ENCODE assay signal across 8 cellular contexts in the genomic region with DNA sequence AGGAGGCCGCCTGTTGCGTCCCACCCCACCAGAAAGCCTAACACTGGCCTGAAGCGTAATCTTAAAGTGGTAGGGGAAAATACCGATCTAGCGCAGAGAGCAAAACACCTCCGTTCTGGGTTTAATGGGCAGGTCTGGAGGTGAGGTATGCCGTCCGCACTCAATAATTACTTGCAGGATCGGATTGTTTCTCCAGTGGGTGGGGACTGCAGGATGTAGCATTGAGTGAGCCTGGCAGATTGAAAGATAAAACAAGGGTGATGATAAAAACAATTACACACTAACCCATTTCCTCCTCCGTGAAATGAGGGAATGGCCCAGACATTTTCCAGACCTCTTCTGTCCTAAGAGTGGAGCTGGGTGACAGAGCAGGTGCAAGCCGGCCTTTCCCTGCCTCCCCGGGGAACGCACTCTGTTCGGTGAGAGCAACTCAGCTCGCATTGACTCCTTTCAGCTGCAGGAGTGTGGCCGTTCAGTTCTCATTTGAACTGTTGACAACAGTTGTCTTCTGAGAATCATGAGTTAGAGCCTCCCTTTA.
DNase-seq lines count a peak whose midpoint lies in the region; ATAC-seq, FAIRE-seq and TF ChIP-seq lines count a peak whose summit lies in the region.

No MANE protein-coding gene starts in this region.

- no peaks in the 10 kb centered on the region for H3K9me3 Mint-ChIP-seq in stimulated activated naive CD8-positive, alpha-beta T cell treated with anti-CD3 and anti-CD28 coated beads, Interleukin-15, Interleukin-2, amounts not matched to agents 100 ng/mL and 50 ng/mL, for 24 hours

- H3K9ac ChIP-seq in K562 (ENCODE audit: insufficient read depth in 1 of 2, low read depth in 2 of 2, low read length in 2 of 2), result peak overlapping the region; percentile 68 to 93

- no peak for TF ChIP-seq POLR2A in K562 (conservative IDR thresholded peaks at IDR 0.05)

- intact Hi-C loops in Panc1 (cut with micrococcal nuclease; ENCODE audit: unreplicated experiment), result no loop called here
- intact Hi-C loops in K562 (cut with micrococcal nuclease), result loop anchor here (5.0 to 10.0 kb wide), 2 partner anchors 36 to 93 kb away; no protein-coding TSS in a partner anchor

- ATAC-seq in GM19023 (IDR thresholded peaks at IDR 0.05; ENCODE audit: unreplicated experiment) (peak; percentile 26), HG03135 (IDR thresholded peaks at IDR 0.05; ENCODE audit: unreplicated experiment) (peak; percentile 31), Panc1 (peak; percentile 31), K562 (peak; percentile 36)

- peak overlapping the region; percentile 77 to 84 for H3K4me3 ChIP-seq in Panc1 (ENCODE audit: low read depth in 2 of 2, low read length in 2 of 2)
- peak overlapping the region; percentile 80 for H3K4me3 ChIP-seq in K562

- no peaks in the 10 kb centered on the region for H3K9me3 ChIP-seq in Panc1 (ENCODE audit: control insufficient read depth, insufficient read depth, low read depth, low read length)
- no peaks in the 10 kb centered on the region for H3K9me3 ChIP-seq in K562 (replicated peaks; ENCODE audit: control insufficient read depth, insufficient read depth, low read depth, low read length)

- peaks cover 34% of the 10 kb centered on the region for H3K4me1 Mint-ChIP-seq in stimulated activated naive CD8-positive, alpha-beta T cell treated with anti-CD3 and anti-CD28 coated beads, Interleukin-15, Interleukin-2, amounts not matched to agents 100 ng/mL and 50 ng/mL, for 24 hours (ENCODE audit: low read depth)

- H4K20me1 ChIP-seq in K562 (replicated peaks; ENCODE audit: control insufficient read depth, insufficient read depth, low read length), result 0 out of 2 replicates have a peak, but pooled peaks cover 3% of the 10 kb centered on the region

- 4% methylated on average over 15 of the region's 16 CpGs for WGBS in K562 (ENCODE audit: insufficient coverage, low coverage, missing lambda C conversion rate)

- H3K27ac ChIP-seq in 22Rv1, result peak overlapping the region; percentile 83
- H3K27ac ChIP-seq in Panc1 (ENCODE audit: low read length), result peak overlapping the region; percentile 84
- peak overlapping the region; percentile 72; the same call in 2 of the 3 replicates for H3K27ac ChIP-seq in K562 (ENCODE audit: extremely low read depth, low read depth, low read length)

- no peak for TF ChIP-seq RAD21 in K562 (CRISPR knock-in tag; conservative IDR thresholded peaks at IDR 0.05 in 1 of 2, IDR thresholded peaks at IDR 0.05 in 1 of 2)

- DNase-seq in Panc1 (ENCODE audit: low read depth, low spot score) (no peak), K562 (ENCODE audit: extremely low read depth in 1 of 4, low spot score in 3 of 4) (peak in 1 of 4 experiments; percentile 34), kidney glomerular epithelial cell (lab: John Stamatoyannopoulos, UW) (peak; percentile 46), cerebellar nuclear complex (lab: John Stamatoyannopoulos, UW) (no peak)

- peak overlapping the region; percentile 80 for H3K27ac Mint-ChIP-seq in stimulated activated naive CD8-positive, alpha-beta T cell treated with anti-CD3 and anti-CD28 coated beads, Interleukin-15, Interleukin-2, amounts not matched to agents 100 ng/mL and 50 ng/mL, for 24 hours

- BruUV-seq in Panc1 (replicated peaks; lab: Mats Ljungman, UMichigan) (TSS peak; percentile 83), K562 (replicated peaks; lab: Mats Ljungman, UMichigan) (TSS peak; percentile 87)

- peaks cover 4% of the 10 kb centered on the region for H3K27me3 Mint-ChIP-seq in stimulated activated naive CD8-positive, alpha-beta T cell treated with anti-CD3 and anti-CD28 coated beads, Interleukin-15, Interleukin-2, amounts not matched to agents 100 ng/mL and 50 ng/mL, for 24 hours

- H3K36me3 Mint-ChIP-seq in stimulated activated naive CD8-positive, alpha-beta T cell treated with anti-CD3 and anti-CD28 coated beads, Interleukin-15, Interleukin-2, amounts not matched to agents 100 ng/mL and 50 ng/mL, for 24 hours (ENCODE audit: low read depth), result no peaks in the 10 kb centered on the region

- no peak for TF ChIP-seq CTCF in 22Rv1 (IDR thresholded peaks at IDR 0.05)
- TF ChIP-seq CTCF in Panc1 (IDR thresholded peaks at IDR 0.05), result no peak
- no peak for TF ChIP-seq CTCF in K562 (IDR thresholded peaks at IDR 0.05 in 2 of 3, conservative IDR thresholded peaks at IDR 0.05 in 1 of 3; ENCODE audit: insufficient read depth in 2 of 3, low read depth in 1 of 3, low read length in 3 of 3)

- no peaks in the 10 kb centered on the region for H3K9me1 ChIP-seq in K562 (ENCODE audit: control insufficient read depth, insufficient read depth, low read length)

- H3K4me3 Mint-ChIP-seq in stimulated activated naive CD8-positive, alpha-beta T cell treated with anti-CD3 and anti-CD28 coated beads, Interleukin-15, Interleukin-2, amounts not matched to agents 100 ng/mL and 50 ng/mL, for 24 hours, result peak overlapping the region; percentile 87

- peak overlapping the region; percentile 97 for H2AFZ ChIP-seq in K562 (ENCODE audit: low read depth, low read length)

- POLR2A ChIA-PET in Panc1 (lab: Charles Lee), result no interaction called here
- POLR2A ChIA-PET in K562 (lab: Yijun Ruan, JAX), result interaction anchor here (0.6 to 1.1 kb wide), 4 partner anchors 13 to 113 kb away, joined by 3 read pairs; partner anchors contain the start of gene UBAC2

- H3K27me3 ChIP-seq in Panc1 (ENCODE audit: control insufficient read depth, insufficient read depth, low read length) (no peaks in the 10 kb centered on the region), K562 (ENCODE audit: control insufficient read depth in 2 of 2, insufficient read depth in 2 of 2, low read length in 2 of 2) (no peaks in the 10 kb centered on the region)

- H3K4me2 ChIP-seq in K562 (ENCODE audit: insufficient read depth, low read length), result peak overlapping the region; percentile 95

- H3K4me1 ChIP-seq in Panc1 (ENCODE audit: control insufficient read depth, insufficient read depth, low read length) (peaks cover 9% of the 10 kb centered on the region), K562 (replicated peaks in 1 of 2; ENCODE audit: control insufficient read depth in 2 of 2, insufficient read depth in 2 of 2, low read length in 2 of 2) (peaks cover 20 to 25% of the 10 kb centered on the region in 2 experiments; a peak in 4 of 5 replicates)

- H3K36me3 ChIP-seq in Panc1 (ENCODE audit: control insufficient read depth, insufficient read depth, low read length), result no peaks in the 10 kb centered on the region
- peaks cover 4% of the 10 kb centered on the region; the same call in 1 of the 3 replicates for H3K36me3 ChIP-seq in K562 (ENCODE audit: control insufficient read depth, insufficient read depth, low read length)

- no peak for TF ChIP-seq EP300 in K562 (IDR thresholded peaks at IDR 0.05; ENCODE audit: low read length)

- peaks cover 35% of the 10 kb centered on the region for H3K79me2 ChIP-seq in K562 (ENCODE audit: control insufficient read depth, insufficient read depth, low read length)

- FAIRE-seq in K562 (lab: Jason Lieb, UNC), result peak; percentile 11

- in situ Hi-C loops in Panc1 (cut with HindIII; ENCODE audit: low pct_unique_long_range_greater_than_20kb, low sequenced_read_pairs) (no loop called here), K562 (cut with MboI) (no loop called here)

- CTCF ChIA-PET in Panc1 (lab: Charles Lee), result no interaction called here
- CTCF ChIA-PET in K562 (lab: Yijun Ruan, JAX; ENCODE audit: low intra/inter-chr PET ratio), result no interaction called here

TF ChIP-seq in K562, 482 proteins besides CTCF, POLR2A, EP300 and RAD21 (continues in another document):
- no peak for TF ChIP-seq RB1 (IDR thresholded peaks at IDR 0.05; ENCODE audit: low read depth)
- no peak for TF ChIP-seq NR3C1 (CRISPR knock-in tag; IDR thresholded peaks at IDR 0.05)
- TF ChIP-seq ZFP91 (CRISPR knock-in tag; IDR thresholded peaks at IDR 0.05), result peak; percentile 93
- TF ChIP-seq, protein P1, sequence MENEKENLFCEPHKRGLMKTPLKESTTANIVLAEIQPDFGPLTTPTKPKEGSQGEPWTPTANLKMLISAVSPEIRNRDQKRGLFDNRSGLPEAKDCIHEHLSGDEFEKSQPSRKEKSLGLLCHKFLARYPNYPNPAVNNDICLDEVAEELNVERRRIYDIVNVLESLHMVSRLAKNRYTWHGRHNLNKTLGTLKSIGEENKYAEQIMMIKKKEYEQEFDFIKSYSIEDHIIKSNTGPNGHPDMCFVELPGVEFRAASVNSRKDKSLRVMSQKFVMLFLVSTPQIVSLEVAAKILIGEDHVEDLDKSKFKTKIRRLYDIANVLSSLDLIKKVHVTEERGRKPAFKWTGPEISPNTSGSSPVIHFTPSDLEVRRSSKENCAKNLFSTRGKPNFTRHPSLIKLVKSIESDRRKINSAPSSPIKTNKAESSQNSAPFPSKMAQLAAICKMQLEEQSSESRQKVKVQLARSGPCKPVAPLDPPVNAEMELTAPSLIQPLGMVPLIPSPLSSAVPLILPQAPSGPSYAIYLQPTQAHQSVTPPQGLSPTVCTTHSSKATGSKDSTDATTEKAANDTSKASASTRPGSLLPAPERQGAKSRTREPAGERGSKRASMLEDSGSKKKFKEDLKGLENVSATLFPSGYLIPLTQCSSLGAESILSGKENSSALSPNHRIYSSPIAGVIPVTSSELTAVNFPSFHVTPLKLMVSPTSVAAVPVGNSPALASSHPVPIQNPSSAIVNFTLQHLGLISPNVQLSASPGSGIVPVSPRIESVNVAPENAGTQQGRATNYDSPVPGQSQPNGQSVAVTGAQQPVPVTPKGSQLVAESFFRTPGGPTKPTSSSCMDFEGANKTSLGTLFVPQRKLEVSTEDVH (IDR thresholded peaks at IDR 0.05; ENCODE audit: low read depth, partially characterized antibody), result no peak
- no peak for TF ChIP-seq ZNF133 (CRISPR knock-in tag; IDR thresholded peaks at IDR 0.05)
- TF ChIP-seq GABPB1 (CRISPR knock-in tag; IDR thresholded peaks at IDR 0.05), result no peak
